11 cellular contexts compared by ENCODE assay signal in genomic region chr17:8698142-8699050, GRCh38. TPM values are rescaled to one million over a fixed set of nuclear protein-coding genes. Genes with fewer than 3 reads are reported as not detected.
DNase-seq lines count a peak whose midpoint lies in the region; ATAC-seq and TF ChIP-seq lines count a peak whose summit lies in the region.
"Had no signal": no experiment of that assay in that cellular context is flagged by ENCODE, and none has a peak within 500 bp of the region (broad histone marks: within the 10 kb centered on the region; RNA-seq: fewer than 3 reads in every experiment).

No MANE protein-coding gene starts in this region.

- H3K4me3 ChIP-seq in coronary artery = peak overlapping the region; percentile 46

- peaks cover 8% of the 10 kb centered on the region for H3K27me3 Mint-ChIP-seq in activated CD8-positive, alpha-beta T cell treated with anti-CD3 and anti-CD28 coated beads for 36 hours
- peaks cover 5% of the 10 kb centered on the region for H3K27me3 Mint-ChIP-seq in activated CD8-positive, alpha-beta T cell treated with anti-CD3 and anti-CD28 coated beads, Interleukin-2, amount 10 ng/mL, durations not matched to agents 7 days and 5 days (ENCODE audit: low read depth)
- H3K27me3 Mint-ChIP-seq in type B pancreatic cell = no peaks in the 10 kb centered on the region

- no peak overlapping the region for H3K27ac Mint-ChIP-seq in activated CD8-positive, alpha-beta T cell treated with anti-CD3 and anti-CD28 coated beads for 36 hours
- no peak overlapping the region for H3K27ac Mint-ChIP-seq in activated CD8-positive, alpha-beta T cell treated with anti-CD3 and anti-CD28 coated beads, Interleukin-2, amount 10 ng/mL, durations not matched to agents 7 days and 5 days
- peak overlapping the region; percentile 85 for H3K27ac Mint-ChIP-seq in type B pancreatic cell
- H3K27ac Mint-ChIP-seq: activated CD4-positive, alpha-beta memory T cell treated with anti-CD3 and anti-CD28 coated beads for 36 hours had no signal

- H3K9me3 Mint-ChIP-seq in activated CD8-positive, alpha-beta T cell treated with anti-CD3 and anti-CD28 coated beads for 36 hours = no peaks in the 10 kb centered on the region
- no peaks in the 10 kb centered on the region for H3K9me3 Mint-ChIP-seq in activated CD8-positive, alpha-beta T cell treated with anti-CD3 and anti-CD28 coated beads, Interleukin-2, amount 10 ng/mL, durations not matched to agents 7 days and 5 days (ENCODE audit: insufficient read depth)
- peaks cover 8% of the 10 kb centered on the region for H3K9me3 Mint-ChIP-seq in type B pancreatic cell
- H3K9me3 Mint-ChIP-seq: activated CD4-positive, alpha-beta memory T cell treated with anti-CD3 and anti-CD28 coated beads for 36 hours had no signal

- H3K27ac ChIP-seq in coronary artery = peak overlapping the region; percentile 91 to 94

- H3K4me1 Mint-ChIP-seq in activated CD8-positive, alpha-beta T cell treated with anti-CD3 and anti-CD28 coated beads for 36 hours (ENCODE audit: low read depth) = peaks cover 3% of the 10 kb centered on the region
- no peaks in the 10 kb centered on the region for H3K4me1 Mint-ChIP-seq in activated CD8-positive, alpha-beta T cell treated with anti-CD3 and anti-CD28 coated beads, Interleukin-2, amount 10 ng/mL, durations not matched to agents 7 days and 5 days (ENCODE audit: low read depth)
- H3K4me1 Mint-ChIP-seq in type B pancreatic cell (ENCODE audit: unreplicated experiment) = peaks cover 37% of the 10 kb centered on the region

- peak overlapping the region; percentile 13 for H3K4me3 Mint-ChIP-seq in activated CD8-positive, alpha-beta T cell treated with anti-CD3 and anti-CD28 coated beads for 36 hours
- no peak overlapping the region for H3K4me3 Mint-ChIP-seq in activated CD8-positive, alpha-beta T cell treated with anti-CD3 and anti-CD28 coated beads, Interleukin-2, amount 10 ng/mL, durations not matched to agents 7 days and 5 days
- H3K4me3 Mint-ChIP-seq in type B pancreatic cell = peak overlapping the region; percentile 75
- H3K4me3 Mint-ChIP-seq: activated CD4-positive, alpha-beta memory T cell treated with anti-CD3 and anti-CD28 coated beads for 36 hours had no signal

- no peak for TF ChIP-seq CTCF in activated CD8-positive, alpha-beta T cell treated with anti-CD3 and anti-CD28 coated beads for 36 hours (IDR thresholded peaks at IDR 0.05)
- TF ChIP-seq CTCF in coronary artery (IDR thresholded peaks at IDR 0.05) (no peak), type B pancreatic cell (conservative IDR thresholded peaks at IDR 0.05) (no peak), GM10266 (IDR thresholded peaks at IDR 0.05; ENCODE audit: control insufficient read depth, insufficient read depth, low read depth, missing control alignments) (no peak)

- no peaks in the 10 kb centered on the region for H3K36me3 Mint-ChIP-seq in activated CD8-positive, alpha-beta T cell treated with anti-CD3 and anti-CD28 coated beads for 36 hours (ENCODE audit: low read depth)
- no peaks in the 10 kb centered on the region for H3K36me3 Mint-ChIP-seq in activated CD8-positive, alpha-beta T cell treated with anti-CD3 and anti-CD28 coated beads, Interleukin-2, amount 10 ng/mL, durations not matched to agents 7 days and 5 days (ENCODE audit: low read depth)
- H3K36me3 Mint-ChIP-seq in type B pancreatic cell = no peaks in the 10 kb centered on the region
- H3K36me3 Mint-ChIP-seq: activated CD4-positive, alpha-beta memory T cell treated with anti-CD3 and anti-CD28 coated beads for 36 hours had no signal

- no peak for ATAC-seq in activated CD8-positive, alpha-beta T cell treated with anti-CD3 and anti-CD28 coated beads for 36 hours
- no peak for ATAC-seq in activated CD8-positive, alpha-beta T cell treated with anti-CD3 and anti-CD28 coated beads, Interleukin-2, amount 10 ng/mL, durations not matched to agents 7 days and 5 days
- ATAC-seq in GM21390 (IDR thresholded peaks at IDR 0.05; ENCODE audit: unreplicated experiment) = no peak

- DNase-seq in activated CD8-positive, alpha-beta T cell treated with anti-CD3 and anti-CD28 coated beads for 36 hours = no peak
- no peak for DNase-seq in activated CD8-positive, alpha-beta T cell treated with anti-CD3 and anti-CD28 coated beads, Interleukin-2, amount 10 ng/mL, durations not matched to agents 7 days and 5 days
- DNase-seq in coronary artery (ENCODE audit: low spot score) (peak; percentile 82), medulla oblongata (ENCODE audit: extremely low spot score) (peak; percentile 10), type B pancreatic cell (ENCODE audit: extremely low spot score, unreplicated experiment) (no peak), NCI-H2171 (lab: John Stamatoyannopoulos, UW) (no peak), GM10266 (ENCODE audit: extremely low spot score) (no peak)
- DNase-seq: activated CD4-positive, alpha-beta memory T cell treated with anti-CD3 and anti-CD28 coated beads for 36 hours; glutamatergic neuron had no signal

- POLR2A ChIA-PET in activated CD8-positive, alpha-beta T cell treated with anti-CD3 and anti-CD28 coated beads for 36 hours (lab: Charles Lee) = no interaction called here
- POLR2A ChIA-PET in activated CD8-positive, alpha-beta T cell treated with anti-CD3 and anti-CD28 coated beads, Interleukin-2, amount 10 ng/mL, durations not matched to agents 7 days and 5 days (lab: Charles Lee) = interaction anchor here (1.0 kb wide), 1 partner anchor 315 kb away, joined by 4 read pairs; no protein-coding TSS in a partner anchor

- CTCF ChIA-PET in activated CD8-positive, alpha-beta T cell treated with anti-CD3 and anti-CD28 coated beads for 36 hours (lab: Charles Lee) = no interaction called here
- CTCF ChIA-PET in activated CD8-positive, alpha-beta T cell treated with anti-CD3 and anti-CD28 coated beads, Interleukin-2, amount 10 ng/mL, durations not matched to agents 7 days and 5 days (lab: Charles Lee) = no interaction called here

- intact Hi-C loops in activated CD8-positive, alpha-beta T cell treated with anti-CD3 and anti-CD28 coated beads for 36 hours (cut with micrococcal nuclease) = no loop called here

RNA-seq across cellular contexts. Expression of gene CCDC42, which starts 46.2 kb away (rescaled TPM):
- under 1 TPM; 0.38 to 0.65 TPM for total RNA-seq in activated CD8-positive, alpha-beta T cell treated with anti-CD3 and anti-CD28 coated beads for 36 hours
- under 1 TPM; 0.47 to 0.53 TPM for total RNA-seq in activated CD8-positive, alpha-beta T cell treated with anti-CD3 and anti-CD28 coated beads, Interleukin-2, amount 10 ng/mL, durations not matched to agents 7 days and 5 days
- not detected in 2 replicates for total RNA-seq in type B pancreatic cell (ENCODE audit: low replicate concordance)
- total RNA-seq: M059J had no signal

RNA-seq across cellular contexts. Expression of gene SPDYE4, which starts 60.0 kb away (rescaled TPM):
- not detected for total RNA-seq in activated CD8-positive, alpha-beta T cell treated with anti-CD3 and anti-CD28 coated beads for 36 hours
- total RNA-seq in activated CD8-positive, alpha-beta T cell treated with anti-CD3 and anti-CD28 coated beads, Interleukin-2, amount 10 ng/mL, durations not matched to agents 7 days and 5 days = not detected
- not detected in 2 replicates for total RNA-seq in type B pancreatic cell (ENCODE audit: low replicate concordance)
- total RNA-seq: activated CD4-positive, alpha-beta memory T cell treated with anti-CD3 and anti-CD28 coated beads for 36 hours; M059J had no signal

Comparison
In these comparisons a context has a peak if more than half of its experiments do, and no peak if none do; other contexts are left out.
1. DNase-seq: peak in coronary artery (single experiment) and medulla oblongata (single experiment); none in activated CD8-positive, alpha-beta T cell treated with anti-CD3 and anti-CD28 coated beads for 36 hours (single experiment), activated CD8-positive, alpha-beta T cell treated with anti-CD3 and anti-CD28 coated beads, Interleukin-2, amount 10 ng/mL, durations not matched to agents 7 days and 5 days (single experiment), type B pancreatic cell (single experiment), NCI-H2171 (single experiment) and GM10266 (single experiment).